8 cellular contexts compared by ENCODE assay signal in the genomic region with DNA sequence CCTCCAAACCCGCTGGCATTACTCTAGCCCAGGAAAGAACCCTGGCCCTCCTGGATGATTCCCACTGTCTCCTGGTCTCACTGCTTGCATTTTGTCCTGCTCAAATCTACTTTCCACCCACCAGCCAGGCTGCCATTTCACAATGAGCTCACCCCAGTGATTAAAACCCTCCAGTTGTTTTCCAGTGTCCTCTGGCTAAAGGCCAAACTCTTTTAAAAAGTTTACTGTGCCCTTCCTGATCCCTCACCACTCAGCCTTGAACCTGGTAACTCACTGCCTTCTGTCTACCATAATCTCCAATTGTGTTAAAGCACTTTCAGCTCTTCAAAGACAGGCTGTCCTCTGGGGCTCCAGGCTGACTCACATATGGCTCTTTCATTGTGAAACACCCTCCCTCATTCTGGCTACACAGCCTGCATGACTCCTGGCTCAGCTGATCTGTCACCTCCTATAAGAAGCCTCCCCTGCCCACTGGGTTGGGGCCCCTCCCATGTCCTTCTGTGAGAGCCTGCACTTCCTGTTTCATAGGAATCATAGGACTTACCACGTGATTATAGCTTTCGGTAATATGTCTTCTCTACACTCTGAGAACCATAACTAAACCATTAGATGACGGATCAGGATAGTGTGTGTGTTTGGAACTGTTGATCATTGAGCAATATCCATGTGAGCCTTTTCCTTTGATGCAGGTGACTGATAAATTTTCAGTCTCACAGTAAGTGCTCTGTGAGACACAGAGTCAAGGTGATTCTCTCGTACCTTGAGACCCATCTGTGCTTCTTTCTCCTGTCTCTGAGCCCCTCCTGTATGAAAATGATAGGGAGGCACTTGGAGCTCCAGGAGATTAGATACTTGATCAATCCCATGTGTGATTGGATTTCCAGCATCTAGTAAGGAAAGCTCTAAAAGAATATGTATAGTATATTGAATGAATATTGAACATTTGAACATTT.
DNase-seq lines count a peak whose midpoint lies in the region; ATAC-seq and TF ChIP-seq lines count a peak whose summit lies in the region.

No MANE protein-coding gene starts in this region.

- TF ChIP-seq CTCF in SK-N-SH (IDR thresholded peaks at IDR 0.05) (no peak), ovary (IDR thresholded peaks at IDR 0.05) (no peak)

- WGBS in SK-N-SH (ENCODE audit: low lambda C conversion rate), result 75% methylated on average over 5 of the region's 5 CpGs
- 79 to 85% (median 82%) methylated on average over 5 of the region's 5 CpGs for WGBS in ovary, 3 donors

- H3K27me3 ChIP-seq in SK-N-SH (ENCODE audit: insufficient read depth) (no peaks in the 10 kb centered on the region), ovary (no peaks in the 10 kb centered on the region)

- POLR2A ChIA-PET in SK-N-SH (lab: Yijun Ruan, JAX), result no interaction called here

- H3K9me3 ChIP-seq in SK-N-SH (no peaks in the 10 kb centered on the region), ovary (no peaks in the 10 kb centered on the region)

- no peaks in the 10 kb centered on the region for H3K36me3 ChIP-seq in SK-N-SH (replicated peaks in 1 of 2; ENCODE audit: control insufficient read depth in 1 of 2, insufficient read depth in 2 of 2, low read length in 1 of 2)
- H3K36me3 ChIP-seq in ovary, result no peaks in the 10 kb centered on the region

- ATAC-seq in GM18517 (IDR thresholded peaks at IDR 0.05; ENCODE audit: unreplicated experiment), result peak; percentile 53
- peak; percentile 88 for ATAC-seq in HG03159 (IDR thresholded peaks at IDR 0.05; ENCODE audit: unreplicated experiment)
- ATAC-seq in GM19328 (IDR thresholded peaks at IDR 0.05; ENCODE audit: unreplicated experiment), result no peak
- no peak for ATAC-seq in HG03442 (IDR thresholded peaks at IDR 0.05; ENCODE audit: unreplicated experiment)

- intact Hi-C loops in ovary (cut with DNase I), result no loop called here

- no peaks in the 10 kb centered on the region for H3K9me2 ChIP-seq in SK-N-SH

- DNase-seq in SK-N-SH (no peak), dedifferentiated amniotic fluid mesenchymal stem cell (ENCODE audit: extremely low spot score) (peak; percentile 64), ovary (peak; percentile 41 to 83 (median 66)), NCI-H526 (lab: John Stamatoyannopoulos, UW) (no peak)

- no peaks in the 10 kb centered on the region for H3K79me2 ChIP-seq in SK-N-SH (ENCODE audit: insufficient read depth)

- TF ChIP-seq EP300 in SK-N-SH (IDR thresholded peaks at IDR 0.05; ENCODE audit: borderline replicate concordance in 1 of 2, low read depth in 1 of 2, low read length in 1 of 2), result no peak
- no peak for TF ChIP-seq EP300 in ovary (IDR thresholded peaks at IDR 0.05)

- no peak for TF ChIP-seq POLR2A in ovary (IDR thresholded peaks at IDR 0.05)

- no peak for TF ChIP-seq RAD21 in SK-N-SH (IDR thresholded peaks at IDR 0.05; ENCODE audit: low read length)

- H2AFZ ChIP-seq in SK-N-SH (ENCODE audit: low read depth), result no peak overlapping the region

- peaks cover 0 to 7% of the 10 kb centered on the region in 2 experiments; a peak in 1 of 4 replicates for H3K4me1 ChIP-seq in SK-N-SH (ENCODE audit: control insufficient read depth in 1 of 2, insufficient read depth in 2 of 2, low read depth in 1 of 2, low read length in 1 of 2)
- H3K4me1 ChIP-seq in ovary (ENCODE audit: insufficient read depth), result no peaks in the 10 kb centered on the region

- H3K4me3 ChIP-seq in SK-N-SH (ENCODE audit: low read depth in 2 of 2, low read length in 1 of 2), result no peak overlapping the region
- H3K4me3 ChIP-seq in ovary, result no peak overlapping the region

- CTCF ChIA-PET in SK-N-SH (lab: Yijun Ruan, JAX), result no interaction called here

- no peak overlapping the region for H3K9ac ChIP-seq in SK-N-SH

- H3K4me2 ChIP-seq in SK-N-SH, result no peak overlapping the region

- H3K27ac ChIP-seq in SK-N-SH (ENCODE audit: low read depth in 2 of 2, low read length in 1 of 2) (no peak overlapping the region), ovary (peak overlapping the region in 1 of 2 donors; percentile 25)

- peaks cover 6% of the 10 kb centered on the region for H3F3A ChIP-seq in SK-N-SH (replicated peaks; ENCODE audit: insufficient read depth)

- H4K20me1 ChIP-seq in SK-N-SH (ENCODE audit: insufficient read depth), result no peaks in the 10 kb centered on the region

TF ChIP-seq in SK-N-SH, 30 proteins besides CTCF, POLR2A, EP300 and RAD21:
- no peak for TF ChIP-seq CHD2 (IDR thresholded peaks at IDR 0.05; ENCODE audit: low read length, partially characterized antibody)
- TF ChIP-seq GABPA (IDR thresholded peaks at IDR 0.05; ENCODE audit: low read depth), result no peak
- peak; percentile 19; the same call in 1 of the 2 replicates for TF ChIP-seq ELF1 (IDR thresholded peaks at IDR 0.05)
- 0 out of 2 replicates have a peak, but pooled peaks have one; percentile 7 for TF ChIP-seq JUND (IDR thresholded peaks at IDR 0.05)
- TF ChIP-seq RFX5 (IDR thresholded peaks at IDR 0.05; ENCODE audit: low read length), result no peak
- TF ChIP-seq FOXM1 (IDR thresholded peaks at IDR 0.05; ENCODE audit: low read depth), result no peak
- TF ChIP-seq, protein P1, sequence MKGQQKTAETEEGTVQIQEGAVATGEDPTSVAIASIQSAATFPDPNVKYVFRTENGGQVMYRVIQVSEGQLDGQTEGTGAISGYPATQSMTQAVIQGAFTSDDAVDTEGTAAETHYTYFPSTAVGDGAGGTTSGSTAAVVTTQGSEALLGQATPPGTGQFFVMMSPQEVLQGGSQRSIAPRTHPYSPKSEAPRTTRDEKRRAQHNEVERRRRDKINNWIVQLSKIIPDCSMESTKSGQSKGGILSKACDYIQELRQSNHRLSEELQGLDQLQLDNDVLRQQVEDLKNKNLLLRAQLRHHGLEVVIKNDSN (IDR thresholded peaks at IDR 0.05; ENCODE audit: borderline replicate concordance, low read depth), result peak; percentile 67; the same call in 1 of the 2 replicates
- no peak for TF ChIP-seq TAF1 (IDR thresholded peaks at IDR 0.05; ENCODE audit: borderline replicate concordance, low read depth, low read length)

Comparison
In these comparisons a context has a peak if more than half of its experiments do, and no peak if none do; other contexts are left out.
1. ATAC-seq: peak in GM18517 (single experiment) and HG03159 (single experiment); none in GM19328 (single experiment) and HG03442 (single experiment).
2. DNase-seq: peak in dedifferentiated amniotic fluid mesenchymal stem cell (single experiment) and ovary (5 of 5); none in SK-N-SH (single experiment) and NCI-H526 (0 of 2).